ENCODE assay signal across 8 cellular contexts in the genomic region with DNA sequence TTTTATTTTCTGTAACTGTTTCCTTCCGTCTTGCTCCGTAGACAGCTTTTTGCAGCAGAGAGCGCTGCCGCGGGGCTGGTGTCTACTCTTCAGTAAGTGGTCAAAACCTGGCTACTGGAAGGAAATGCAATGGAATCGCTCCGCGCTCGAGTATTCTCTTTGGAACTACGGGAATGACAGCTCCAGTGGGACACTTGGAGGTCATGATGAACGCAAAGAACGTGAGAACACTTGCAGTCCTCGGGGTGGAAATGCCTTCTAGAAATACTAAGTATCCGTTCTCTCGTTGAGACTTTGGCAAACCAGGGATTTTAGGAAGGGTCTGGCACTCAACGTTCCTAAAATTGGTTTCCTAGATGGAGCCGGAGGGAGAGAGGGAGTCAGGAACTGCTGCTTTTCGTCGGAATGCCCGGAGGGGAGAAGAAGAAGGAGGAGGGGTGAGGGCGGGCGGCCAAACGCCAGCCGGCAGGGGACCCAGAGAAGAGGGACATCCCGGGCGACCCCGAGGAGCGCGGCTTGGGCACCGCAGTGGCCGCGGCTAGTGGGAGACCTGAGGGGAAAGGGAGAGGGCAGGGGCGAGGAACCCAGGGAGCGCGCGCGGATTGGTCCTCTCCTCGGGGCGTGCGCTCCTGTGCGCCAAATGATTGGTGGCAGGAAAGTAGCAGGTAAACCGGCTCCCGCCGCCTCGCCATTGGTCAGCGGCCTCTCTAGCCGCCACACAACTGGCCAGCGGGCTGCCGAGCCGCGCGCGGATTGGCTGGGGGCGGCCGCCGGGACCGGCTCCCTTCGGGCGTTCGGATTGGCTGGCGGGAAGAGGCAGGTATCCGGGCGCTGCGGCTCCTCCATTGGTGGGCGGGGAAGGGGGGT. TPM values are rescaled to one million over a fixed set of nuclear protein-coding genes. Genes with fewer than 3 reads are reported as not detected.
DNase-seq lines count a peak whose midpoint lies in the region; ATAC-seq, FAIRE-seq and TF ChIP-seq lines count a peak whose summit lies in the region.

No MANE protein-coding gene starts in this region.

- H3K4me2 ChIP-seq in keratinocyte (ENCODE audit: control insufficient read depth, extremely low read depth, insufficient read depth, low read depth, low read length), result peak overlapping the region; percentile 100

- TF ChIP-seq CTCF in keratinocyte (optimal IDR thresholded peaks at IDR 0.05 in 1 of 3, IDR thresholded peaks at IDR 0.05 in 1 of 3, conservative IDR thresholded peaks at IDR 0.05 in 1 of 3; ENCODE audit: extremely low read depth in 1 of 3, insufficient read depth in 2 of 3, low read length in 3 of 3), result no peak

- peak overlapping the region; percentile 62 for H3K27ac ChIP-seq in keratinocyte (ENCODE audit: control insufficient read depth, insufficient read depth, low read length)

- peak; percentile 90 for ATAC-seq in GM18907 (IDR thresholded peaks at IDR 0.05; ENCODE audit: unreplicated experiment)
- peak; percentile 90 for ATAC-seq in HG03139 (IDR thresholded peaks at IDR 0.05; ENCODE audit: unreplicated experiment)

- H3K9me3 ChIP-seq in keratinocyte (ENCODE audit: control insufficient read depth, low read depth, low read length), result no peaks in the 10 kb centered on the region

- DNase-seq in ACHN, result peak; percentile 95
- DNase-seq in NCI-H226, result peak; percentile 98
- peak; percentile 96 for DNase-seq in activated CD4-positive, CD25-positive, alpha-beta regulatory T cell treated with anti-CD3 and anti-CD28 coated beads, Interleukin-2, amount 50 U/mL, for 72 hours
- DNase-seq in cerebellum (ENCODE audit: low spot score), result peak; percentile 98
- DNase-seq in keratinocyte (ENCODE audit: low read depth, low spot score), result peak; percentile 83
- DNase-seq in stimulated activated CD4-positive, alpha-beta T cell treated with anti-CD3 and anti-CD28 coated beads, Interleukin-12 subunit alpha, Interleukin-12 subunit beta, amount 100 ng/mL, for 48 hours (ENCODE audit: low read depth in 2 of 3, low spot score in 1 of 3), result peak; percentile 89 to 97 (median 96)

- no peaks in the 10 kb centered on the region for H3K9me1 ChIP-seq in keratinocyte (ENCODE audit: control insufficient read depth, extremely low read depth, insufficient read depth, low read length)

- FAIRE-seq in keratinocyte (lab: Jason Lieb, UNC), result peak; percentile 34

- peaks cover 0 to 5% of the 10 kb centered on the region in 2 experiments for H3K36me3 ChIP-seq in keratinocyte (ENCODE audit: control insufficient read depth in 2 of 2, extremely low read depth in 1 of 2, insufficient read depth in 2 of 2, low read length in 2 of 2)

- H3K4me1 ChIP-seq in keratinocyte (ENCODE audit: control insufficient read depth, extremely low read depth, insufficient read depth, low read length), result peaks cover 21% of the 10 kb centered on the region

- no peaks in the 10 kb centered on the region for H3K27me3 ChIP-seq in keratinocyte (ENCODE audit: control insufficient read depth, extremely low read depth, insufficient read depth, low read length)

- H4K20me1 ChIP-seq in keratinocyte (ENCODE audit: control insufficient read depth, extremely low read depth, insufficient read depth, low read length), result peaks cover 4% of the 10 kb centered on the region

- peak overlapping the region; percentile 80 to 87 (median 82) for H3K4me3 ChIP-seq in keratinocyte (ENCODE audit: control insufficient read depth in 2 of 3, extremely low read depth in 1 of 3, insufficient read depth in 2 of 3, low read depth in 1 of 3, low read length in 3 of 3)

- dilution Hi-C loops in keratinocyte (cut with MboI; ENCODE audit: extremely low pct_ligation_motif_present, low sequenced_read_pairs), result no loop called here

- H3K79me2 ChIP-seq in keratinocyte (ENCODE audit: control insufficient read depth, insufficient read depth, low read length), result peaks cover 34% of the 10 kb centered on the region

- in situ Hi-C loops in ACHN (cut with HindIII; ENCODE audit: low pct_ligation_motif_present, low pct_unique_long_range_greater_than_20kb, low sequenced_read_pairs), result no loop called here

- peak overlapping the region; percentile 72 for H3K9ac ChIP-seq in keratinocyte (ENCODE audit: control insufficient read depth, extremely low read depth, insufficient read depth, low read length)

- H2AFZ ChIP-seq in keratinocyte (ENCODE audit: control insufficient read depth, low read length), result peak overlapping the region; percentile 79

RNA-seq across cellular contexts. Expression of a gene that starts 0.5 kb away (rescaled TPM):
- total RNA-seq in cerebellum, result 49.6 TPM
- 18.9 to 27.5 TPM (median 22.6 TPM) in 3 replicates for polyA plus RNA-seq in keratinocyte
- polyA plus RNA-seq in keratinocyte (2011; ENCODE audit: low read depth), result 31.7 TPM
- polyA plus RNA-seq in keratinocyte (2011; cell fraction: cytosol; rRNA removed), result 14.7 and 32.0 TPM in 2 replicates
- polyA plus RNA-seq in keratinocyte (2011; cell fraction: nucleus; rRNA removed), result 25.5 and 36.9 TPM in 2 replicates
- polyA plus RNA-seq in keratinocyte (2012; ENCODE audit: low replicate concordance), result 13.8 and 19.4 TPM in 2 replicates
- polyA minus RNA-seq in keratinocyte, result 20.0 to 40.1 TPM (median 27.1 TPM) in 3 replicates
- 17.5 TPM for polyA minus RNA-seq in keratinocyte (2011; cell fraction: cytosol; rRNA and poly(A)+ RNA removed)
- 26.6 and 44.0 TPM in 2 replicates for polyA minus RNA-seq in keratinocyte (2011; cell fraction: nucleus; rRNA and poly(A)+ RNA removed)

Comparison
In these comparisons a context has a peak if more than half of its experiments do, and no peak if none do; other contexts are left out.
1. Peak in every context shown above with its lines: DNase-seq, ATAC-seq, H3K4me3 ChIP-seq and H3K27ac ChIP-seq.